ENCODE assay signal across 8 cellular contexts in genomic region chr2:171248205-171248662, GRCh38.
DNase-seq lines count a peak whose midpoint lies in the region; ATAC-seq and TF ChIP-seq lines count a peak whose summit lies in the region.

No MANE protein-coding gene starts in this region.

- H3K4me1 Mint-ChIP-seq in activated CD8-positive, alpha-beta memory T cell treated with anti-CD3 and anti-CD28 coated beads, Interleukin-2, amount 10 ng/mL, durations not matched to agents 7 days and 5 days, result peaks cover 26% of the 10 kb centered on the region
- peaks cover 34% of the 10 kb centered on the region for H3K4me1 Mint-ChIP-seq in activated CD4-positive, alpha-beta memory T cell treated with anti-CD3 and anti-CD28 coated beads, Interleukin-2, amount 10 ng/mL, durations not matched to agents 7 days and 5 days
- peaks cover 30 to 48% of the 10 kb centered on the region in 2 donors for H3K4me1 Mint-ChIP-seq in stimulated activated naive B cell treated with anti-CD40 and anti-IgM and Interleukin-4, amounts not matched to agents 10 μg/mL and 1 μg/mL and 100 μg/mL, for 72 hours
- peaks cover 20% of the 10 kb centered on the region for H3K4me1 Mint-ChIP-seq in HFFc6 (ENCODE audit: low read depth)

- H3K36me3 Mint-ChIP-seq in activated CD8-positive, alpha-beta memory T cell treated with anti-CD3 and anti-CD28 coated beads, Interleukin-2, amount 10 ng/mL, durations not matched to agents 7 days and 5 days, result peaks cover 13% of the 10 kb centered on the region
- H3K36me3 Mint-ChIP-seq in activated CD4-positive, alpha-beta memory T cell treated with anti-CD3 and anti-CD28 coated beads, Interleukin-2, amount 10 ng/mL, durations not matched to agents 7 days and 5 days (ENCODE audit: low read depth), result peaks cover 20% of the 10 kb centered on the region
- peaks cover 18 to 31% of the 10 kb centered on the region in 2 donors for H3K36me3 Mint-ChIP-seq in stimulated activated naive B cell treated with anti-CD40 and anti-IgM and Interleukin-4, amounts not matched to agents 10 μg/mL and 1 μg/mL and 100 μg/mL, for 72 hours
- peaks cover 14% of the 10 kb centered on the region for H3K36me3 Mint-ChIP-seq in HFFc6 (ENCODE audit: low read depth)

- no peak overlapping the region for H3K4me3 ChIP-seq in HL-60 (replicated peaks; ENCODE audit: insufficient read depth, low read length)

- no peak overlapping the region for H3K27ac ChIP-seq in HL-60 (replicated peaks)

- peak; percentile 82 for ATAC-seq in activated CD8-positive, alpha-beta memory T cell treated with anti-CD3 and anti-CD28 coated beads, Interleukin-2, amount 10 ng/mL, durations not matched to agents 7 days and 5 days
- ATAC-seq in stimulated activated naive B cell treated with anti-CD40 and anti-IgM and Interleukin-4, amounts not matched to agents 10 μg/mL and 1 μg/mL and 100 μg/mL, for 72 hours (replicated peaks), result peak; percentile 94 to 95
- no peak for ATAC-seq in HG03354 (IDR thresholded peaks at IDR 0.05; ENCODE audit: poor library complexity, severe bottlenecking, unreplicated experiment)

- POLR2A ChIA-PET in activated CD4-positive, alpha-beta memory T cell treated with anti-CD3 and anti-CD28 coated beads, Interleukin-2, amount 10 ng/mL, durations not matched to agents 7 days and 5 days (lab: Charles Lee), result interaction anchor here (0.6 to 2.0 kb wide), 12 partner anchors 9 to 318 kb away, joined by 3 to 5 read pairs (median 4); partner anchors contain the start of gene METTL8

- no peak overlapping the region for H3K4me3 Mint-ChIP-seq in activated CD8-positive, alpha-beta memory T cell treated with anti-CD3 and anti-CD28 coated beads, Interleukin-2, amount 10 ng/mL, durations not matched to agents 7 days and 5 days
- H3K4me3 Mint-ChIP-seq in activated CD4-positive, alpha-beta memory T cell treated with anti-CD3 and anti-CD28 coated beads, Interleukin-2, amount 10 ng/mL, durations not matched to agents 7 days and 5 days, result no peak overlapping the region
- H3K4me3 Mint-ChIP-seq in stimulated activated naive B cell treated with anti-CD40 and anti-IgM and Interleukin-4, amounts not matched to agents 10 μg/mL and 1 μg/mL and 100 μg/mL, for 72 hours, result peak overlapping the region; percentile 14
- H3K4me3 Mint-ChIP-seq in HFFc6, result no peak overlapping the region

- DNase-seq in activated CD8-positive, alpha-beta memory T cell treated with anti-CD3 and anti-CD28 coated beads, Interleukin-2, amount 10 ng/mL, durations not matched to agents 7 days and 5 days, result peak; percentile 44
- DNase-seq in activated CD8-positive, alpha-beta memory T cell treated with anti-CD3 and anti-CD28 coated beads, Interleukin-2, amount 50 U/mL, for 48 hours, result no peak
- peak; percentile 26 to 43 for DNase-seq in HL-60 (ENCODE audit: low read depth in 1 of 2, low spot score in 1 of 2)
- peak; percentile 16 for DNase-seq in activated CD4-positive, alpha-beta memory T cell treated with anti-CD3 and anti-CD28 coated beads, Interleukin-2, amount 10 ng/mL, durations not matched to agents 7 days and 5 days
- DNase-seq in stimulated activated naive B cell treated with anti-CD40 and anti-IgM and Interleukin-4, amounts not matched to agents 10 μg/mL and 1 μg/mL and 100 μg/mL, for 72 hours, result peak; percentile 12
- DNase-seq in HFFc6, result no peak
- DNase-seq in DMS53 (lab: John Stamatoyannopoulos, UW), result no peak

- H3K27ac Mint-ChIP-seq in activated CD8-positive, alpha-beta memory T cell treated with anti-CD3 and anti-CD28 coated beads, Interleukin-2, amount 10 ng/mL, durations not matched to agents 7 days and 5 days, result no peak overlapping the region
- H3K27ac Mint-ChIP-seq in activated CD4-positive, alpha-beta memory T cell treated with anti-CD3 and anti-CD28 coated beads, Interleukin-2, amount 10 ng/mL, durations not matched to agents 7 days and 5 days, result peak overlapping the region; percentile 44
- peak overlapping the region; percentile 62 for H3K27ac Mint-ChIP-seq in stimulated activated naive B cell treated with anti-CD40 and anti-IgM and Interleukin-4, amounts not matched to agents 10 μg/mL and 1 μg/mL and 100 μg/mL, for 72 hours
- H3K27ac Mint-ChIP-seq in HFFc6, result no peak overlapping the region

- no peaks in the 10 kb centered on the region for H3K27me3 ChIP-seq in HL-60 (ENCODE audit: insufficient read depth, poor library complexity, severe bottlenecking)

- H3K9me3 Mint-ChIP-seq in activated CD8-positive, alpha-beta memory T cell treated with anti-CD3 and anti-CD28 coated beads, Interleukin-2, amount 10 ng/mL, durations not matched to agents 7 days and 5 days (ENCODE audit: low read depth), result peaks cover 5% of the 10 kb centered on the region
- peaks cover 16% of the 10 kb centered on the region for H3K9me3 Mint-ChIP-seq in activated CD4-positive, alpha-beta memory T cell treated with anti-CD3 and anti-CD28 coated beads, Interleukin-2, amount 10 ng/mL, durations not matched to agents 7 days and 5 days
- H3K9me3 Mint-ChIP-seq in stimulated activated naive B cell treated with anti-CD40 and anti-IgM and Interleukin-4, amounts not matched to agents 10 μg/mL and 1 μg/mL and 100 μg/mL, for 72 hours, result peaks cover 14 to 23% of the 10 kb centered on the region in 2 donors
- peaks cover 19% of the 10 kb centered on the region for H3K9me3 Mint-ChIP-seq in HFFc6

- no peaks in the 10 kb centered on the region for H3K27me3 Mint-ChIP-seq in activated CD8-positive, alpha-beta memory T cell treated with anti-CD3 and anti-CD28 coated beads, Interleukin-2, amount 10 ng/mL, durations not matched to agents 7 days and 5 days
- peaks cover 4% of the 10 kb centered on the region for H3K27me3 Mint-ChIP-seq in activated CD4-positive, alpha-beta memory T cell treated with anti-CD3 and anti-CD28 coated beads, Interleukin-2, amount 10 ng/mL, durations not matched to agents 7 days and 5 days
- H3K27me3 Mint-ChIP-seq in stimulated activated naive B cell treated with anti-CD40 and anti-IgM and Interleukin-4, amounts not matched to agents 10 μg/mL and 1 μg/mL and 100 μg/mL, for 72 hours, result peaks cover 0 to 4% of the 10 kb centered on the region in 2 donors
- H3K27me3 Mint-ChIP-seq in HFFc6 (ENCODE audit: insufficient read depth), result peaks cover 8% of the 10 kb centered on the region

- TF ChIP-seq CTCF in HL-60 (IDR thresholded peaks at IDR 0.05; ENCODE audit: insufficient read depth, low read length), result no peak
- no peak for TF ChIP-seq CTCF in HFFc6 (IDR thresholded peaks at IDR 0.05)

- CTCF ChIA-PET in activated CD8-positive, alpha-beta memory T cell treated with anti-CD3 and anti-CD28 coated beads, Interleukin-2, amount 10 ng/mL, durations not matched to agents 7 days and 5 days (lab: Charles Lee), result no interaction called here
- CTCF ChIA-PET in activated CD4-positive, alpha-beta memory T cell treated with anti-CD3 and anti-CD28 coated beads, Interleukin-2, amount 10 ng/mL, durations not matched to agents 7 days and 5 days (lab: Charles Lee), result interaction anchor here (1.3 kb wide), 1 partner anchor 320 kb away, joined by 5 read pairs; the partner anchor contains the start of gene GORASP2

Comparison
In these comparisons a context has a peak if more than half of its experiments do, and no peak if none do; other contexts are left out.
1. DNase-seq: peak in activated CD8-positive, alpha-beta memory T cell treated with anti-CD3 and anti-CD28 coated beads, Interleukin-2, amount 10 ng/mL, durations not matched to agents 7 days and 5 days (single experiment), HL-60 (2 of 2), activated CD4-positive, alpha-beta memory T cell treated with anti-CD3 and anti-CD28 coated beads, Interleukin-2, amount 10 ng/mL, durations not matched to agents 7 days and 5 days (single experiment) and stimulated activated naive B cell treated with anti-CD40 and anti-IgM and Interleukin-4, amounts not matched to agents 10 μg/mL and 1 μg/mL and 100 μg/mL, for 72 hours (single experiment); none in activated CD8-positive, alpha-beta memory T cell treated with anti-CD3 and anti-CD28 coated beads, Interleukin-2, amount 50 U/mL, for 48 hours (single experiment), HFFc6 (single experiment) and DMS53 (single experiment).
2. H3K27ac Mint-ChIP-seq: peak in activated CD4-positive, alpha-beta memory T cell treated with anti-CD3 and anti-CD28 coated beads, Interleukin-2, amount 10 ng/mL, durations not matched to agents 7 days and 5 days (single experiment) and stimulated activated naive B cell treated with anti-CD40 and anti-IgM and Interleukin-4, amounts not matched to agents 10 μg/mL and 1 μg/mL and 100 μg/mL, for 72 hours (single experiment); none in activated CD8-positive, alpha-beta memory T cell treated with anti-CD3 and anti-CD28 coated beads, Interleukin-2, amount 10 ng/mL, durations not matched to agents 7 days and 5 days (single experiment) and HFFc6 (single experiment).
3. H3K4me3 Mint-ChIP-seq: peak in stimulated activated naive B cell treated with anti-CD40 and anti-IgM and Interleukin-4, amounts not matched to agents 10 μg/mL and 1 μg/mL and 100 μg/mL, for 72 hours (2 of 2); none in activated CD8-positive, alpha-beta memory T cell treated with anti-CD3 and anti-CD28 coated beads, Interleukin-2, amount 10 ng/mL, durations not matched to agents 7 days and 5 days (single experiment), activated CD4-positive, alpha-beta memory T cell treated with anti-CD3 and anti-CD28 coated beads, Interleukin-2, amount 10 ng/mL, durations not matched to agents 7 days and 5 days (single experiment) and HFFc6 (single experiment).